Comparison of ENCODE assay signal across 8 cellular contexts in the genomic region with DNA sequence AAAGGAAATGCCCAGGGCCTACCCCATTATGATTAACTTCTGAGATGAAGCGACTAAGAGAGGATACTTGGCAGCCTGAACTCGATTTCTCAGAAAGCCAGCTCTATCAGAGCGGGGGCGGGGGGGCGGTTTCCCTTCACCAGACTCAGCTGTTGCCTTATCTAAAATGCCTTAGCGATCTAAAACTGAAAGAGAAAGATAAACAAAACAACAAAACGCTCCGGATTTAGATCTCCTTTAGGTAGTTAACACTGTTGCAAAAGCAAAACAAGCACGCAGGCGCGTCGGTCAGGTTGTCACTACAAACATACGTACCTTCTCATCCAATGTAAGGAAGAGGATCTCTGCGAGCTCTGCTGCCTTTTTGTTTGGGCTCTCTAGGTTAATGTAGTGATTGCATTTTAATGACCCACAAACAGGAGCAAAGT. TPM values are rescaled to one million over a fixed set of nuclear protein-coding genes. Genes with fewer than 3 reads are reported as not detected.
DNase-seq lines count a peak whose midpoint lies in the region; ATAC-seq and TF ChIP-seq lines count a peak whose summit lies in the region.

No MANE protein-coding gene starts in this region.

- peaks cover 22% of the 10 kb centered on the region for H3K27me3 ChIP-seq in WERI-Rb-1 (ENCODE audit: insufficient read depth, low read depth, severe bottlenecking)

- intact Hi-C loops in Right ventricle myocardium superior (cut with DNase I) (loop anchor here (2.0 kb wide), 1 partner anchor 213 kb away; no protein-coding TSS in a partner anchor), posterior cingulate gyrus (cut with DNase I) (no loop called here)

- DNase-seq in DMS114 treated with DMSO at 0.1 percent for 48 hours (lab: John Stamatoyannopoulos, UW; ENCODE audit: unreplicated experiment) = peak; percentile 30
- peak; percentile 82 for DNase-seq in activated effector memory CD4-positive, alpha-beta T cell treated with anti-CD3 and anti-CD28 coated beads, Interleukin-2, amount 50 U/mL, for 16 hours
- peak; percentile 76 for DNase-seq in Right ventricle myocardium superior
- peak in 6 of 10 donors; percentile 7 to 75 (median 19) for DNase-seq in posterior cingulate gyrus
- no peak for DNase-seq in WERI-Rb-1
- no peak for DNase-seq in HK-2 (ENCODE audit: unreplicated experiment)

- H3K27ac Mint-ChIP-seq in IgD-negative memory B cell = peak overlapping the region in 2 of 3 donors; percentile 18 to 84

- H3K27me3 Mint-ChIP-seq in IgD-negative memory B cell = peaks cover 17% of the 10 kb centered on the region

- ATAC-seq in GM21360 (IDR thresholded peaks at IDR 0.05; ENCODE audit: unreplicated experiment) (peak; percentile 36), Right ventricle myocardium superior (ENCODE audit: poor library complexity) (no peak)

- H3K9me3 ChIP-seq in WERI-Rb-1 (ENCODE audit: severe bottlenecking) = no peaks in the 10 kb centered on the region

- H3K36me3 Mint-ChIP-seq in IgD-negative memory B cell = peaks cover 3% of the 10 kb centered on the region

- H3K4me1 Mint-ChIP-seq in IgD-negative memory B cell = peaks cover 6 to 8% (median 6%) of the 10 kb centered on the region in 3 donors

- TF ChIP-seq CTCF in WERI-Rb-1 (IDR thresholded peaks at IDR 0.05; ENCODE audit: low read depth, low read length) = no peak

- H3K27ac ChIP-seq in WERI-Rb-1 = no peak overlapping the region

- H3K4me3 Mint-ChIP-seq in IgD-negative memory B cell = peak overlapping the region; percentile 81 to 95 (median 90)

- H3K36me3 ChIP-seq in WERI-Rb-1 = no peaks in the 10 kb centered on the region

- H3K9me3 Mint-ChIP-seq in IgD-negative memory B cell = peaks cover 0 to 2% (median 0%) of the 10 kb centered on the region in 3 donors

- H3K4me3 ChIP-seq in WERI-Rb-1 (ENCODE audit: low read depth, low read length) = no peak overlapping the region

RNA-seq across cellular contexts. Expression of a gene that starts 1.1 kb away (rescaled TPM):
- 2.1 TPM for polyA plus RNA-seq in IgD-negative memory B cell
- total RNA-seq in Right ventricle myocardium superior = 20.5 TPM

Comparison
In these comparisons a context has a peak if more than half of its experiments do, and no peak if none do; other contexts are left out.
1. DNase-seq: peak in DMS114 treated with DMSO at 0.1 percent for 48 hours (single experiment), activated effector memory CD4-positive, alpha-beta T cell treated with anti-CD3 and anti-CD28 coated beads, Interleukin-2, amount 50 U/mL, for 16 hours (single experiment), Right ventricle myocardium superior (single experiment) and posterior cingulate gyrus (6 of 10); none in WERI-Rb-1 (single experiment) and HK-2 (single experiment).